Comparison of ENCODE assay signal across 27 cellular contexts in the genomic region with DNA sequence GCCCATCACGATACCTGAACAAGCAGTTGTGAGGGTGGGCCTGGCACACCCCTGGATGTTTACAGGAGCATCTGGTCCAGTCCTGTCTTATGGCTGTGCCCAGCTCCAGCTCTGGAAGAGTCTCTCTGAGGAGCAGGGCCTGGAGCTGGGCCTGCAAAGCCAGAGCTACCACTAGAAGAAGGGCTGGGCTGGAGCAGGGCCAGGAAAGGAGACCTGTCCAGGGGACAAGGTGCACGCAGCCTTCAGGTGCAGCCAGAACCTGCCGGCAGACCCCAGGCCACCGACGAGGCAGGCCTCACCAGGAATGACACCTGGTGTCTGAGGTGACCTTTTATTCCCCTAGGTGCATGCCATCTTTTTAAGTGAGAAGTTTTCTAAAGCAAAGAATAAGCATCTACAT. TPM values are rescaled to one million over a fixed set of nuclear protein-coding genes. Genes with fewer than 3 reads are reported as not detected.
"Had no signal": no experiment of that assay in that cellular context is flagged by ENCODE, and none has a peak within 500 bp of the region (broad histone marks: within the 10 kb centered on the region; RNA-seq: fewer than 3 reads in every experiment).

No MANE protein-coding gene starts in this region.

- H3K9me3 ChIP-seq: gastrocnemius medialis, ovary, suprapubic skin, transverse colon, upper lobe of right lung, uterus had no signal

- ATAC-seq: esophagus mucosa; gastrocnemius medialis; naive thymus-derived CD8-positive, alpha-beta T cell; sciatic nerve; stimulated activated naive CD8-positive, alpha-beta T cell treated with anti-CD3 and anti-CD28 coated beads, Interleukin-15, amount 100 ng/mL, for 72 hours; upper lobe of right lung had no signal

- H3K4me3 ChIP-seq: gastrocnemius medialis, ovary, smooth muscle cell, suprapubic skin, transverse colon, upper lobe of right lung, uterus had no signal

- H3K27ac ChIP-seq: epithelial cell of prostate, gastrocnemius medialis, ovary, suprapubic skin, transverse colon, upper lobe of right lung, uterus had no signal

- H3K4me1 ChIP-seq: gastrocnemius medialis, suprapubic skin, upper lobe of right lung, uterus had no signal

- H3K27ac Mint-ChIP-seq: dendritic cell treated with granulocyte-macrophage colony-stimulating factor and Interleukin-4, amounts not matched to agents 40 ng/mL and 50 ng/mL, for 4 days; nephron progenitor cell had no signal

- H3K9me3 Mint-ChIP-seq: dendritic cell treated with granulocyte-macrophage colony-stimulating factor and Interleukin-4, amounts not matched to agents 40 ng/mL and 50 ng/mL, for 4 days; endodermal cell; naive thymus-derived CD8-positive, alpha-beta T cell; nephron progenitor cell; stimulated activated naive CD8-positive, alpha-beta T cell treated with anti-CD3 and anti-CD28 coated beads, Interleukin-15, amount 100 ng/mL, for 72 hours had no signal

- DNase-seq: effector CD8-positive, alpha-beta T cell; endodermal cell; foreskin fibroblast; gastrocnemius medialis; naive thymus-derived CD8-positive, alpha-beta T cell; nephron progenitor cell; occipital lobe; ovary; stimulated activated CD4-positive, alpha-beta T cell treated with anti-CD3 and anti-CD28 coated beads, Interleukin-12 subunit alpha, Interleukin-12 subunit beta, amount 100 ng/mL, for 4 hours; stimulated activated CD4-positive, alpha-beta T cell treated with anti-CD3 and anti-CD28 coated beads, Interleukin-1b, Interleukin-23, amount 100 ng/mL, for 48 hours; stimulated activated CD4-positive, alpha-beta T cell treated with anti-CD3 and anti-CD28 coated beads, Interleukin-4, amount 100 ng/mL, for 1 hour; stimulated activated CD8-positive, alpha-beta memory T cell treated with anti-CD3 and anti-CD28 coated beads, Interleukin-4, amount 100 ng/mL, for 48 hours; stimulated activated naive CD4-positive, alpha-beta T cell; stimulated activated naive CD8-positive, alpha-beta T cell treated with anti-CD3 and anti-CD28 coated beads, Interleukin-15, amount 100 ng/mL, for 72 hours; transverse colon; upper lobe of right lung; uterus had no signal

- H3K27me3 ChIP-seq: gastrocnemius medialis, ovary, suprapubic skin, transverse colon, upper lobe of right lung, uterus had no signal

- H3K27me3 Mint-ChIP-seq: naive thymus-derived CD8-positive, alpha-beta T cell; stimulated activated naive CD8-positive, alpha-beta T cell treated with anti-CD3 and anti-CD28 coated beads, Interleukin-15, amount 100 ng/mL, for 72 hours had no signal

- H3K4me1 Mint-ChIP-seq: stimulated activated naive CD8-positive, alpha-beta T cell treated with anti-CD3 and anti-CD28 coated beads, Interleukin-15, amount 100 ng/mL, for 72 hours had no signal

- H3K4me3 Mint-ChIP-seq: dendritic cell treated with granulocyte-macrophage colony-stimulating factor and Interleukin-4, amounts not matched to agents 40 ng/mL and 50 ng/mL, for 4 days; endodermal cell; naive thymus-derived CD8-positive, alpha-beta T cell; nephron progenitor cell; stimulated activated naive CD8-positive, alpha-beta T cell treated with anti-CD3 and anti-CD28 coated beads, Interleukin-15, amount 100 ng/mL, for 72 hours had no signal

- H3K36me3 ChIP-seq: gastrocnemius medialis, ovary, transverse colon, upper lobe of right lung, uterus had no signal

RNA-seq across cellular contexts. Expression of a gene that starts 8.4 kb away (rescaled TPM):
- total RNA-seq: gastrocnemius medialis, glomerular endothelial cell, mesenteric fat pad, myocyte, posterior vena cava, sciatic nerve, upper lobe of right lung had no signal
